In the genomic region with DNA sequence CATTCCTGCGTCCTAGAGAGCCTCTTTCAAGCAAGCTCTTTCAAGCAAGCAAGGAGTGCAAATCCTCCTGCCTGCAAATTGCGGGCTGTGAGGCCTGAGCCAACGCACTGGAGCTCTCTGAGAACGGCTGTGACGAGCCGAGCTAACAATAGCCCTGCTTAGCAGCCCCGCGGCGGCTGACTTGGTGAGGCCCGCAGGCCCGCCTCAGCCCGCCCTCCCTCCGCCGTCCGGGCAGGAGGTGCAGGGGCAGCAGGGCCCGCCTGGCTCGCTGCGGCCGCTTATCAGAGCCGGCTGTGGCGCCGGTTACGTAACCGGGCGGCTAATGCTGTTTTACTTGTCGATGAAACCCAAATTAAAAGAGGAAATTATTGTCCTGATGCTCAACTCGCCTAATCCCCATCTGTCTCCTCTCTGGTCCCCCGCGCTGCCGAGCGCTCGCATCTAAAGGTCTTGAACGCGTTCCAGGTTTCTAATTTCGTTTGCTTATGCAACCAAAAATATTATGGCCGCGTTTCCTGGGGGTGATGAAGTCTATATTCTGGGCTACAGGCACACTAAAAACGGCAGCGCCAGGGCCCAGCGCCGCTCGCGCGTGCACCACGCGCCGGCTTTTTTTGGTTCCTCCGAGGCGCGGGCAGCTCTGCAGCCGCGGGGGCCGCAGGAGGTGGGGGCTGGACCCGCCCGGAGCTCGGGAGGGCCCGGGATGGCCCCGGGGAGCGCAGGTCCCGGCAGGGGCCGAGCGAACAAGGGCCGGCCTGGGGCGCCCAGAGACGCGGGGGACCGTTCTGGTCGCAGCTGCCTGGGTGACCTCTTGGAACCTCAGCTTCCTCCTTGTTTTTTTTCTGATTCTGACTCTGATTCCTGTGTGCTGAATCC, we compare ENCODE assay signal across 8 cellular contexts.
A peak's percentile ranks its signal among the peaks of the same experiment; 100 is the strongest.
DNase-seq lines count a peak whose midpoint lies in the region; ATAC-seq and TF ChIP-seq lines count a peak whose summit lies in the region.

No MANE protein-coding gene starts in this region.

- peak overlapping the region; percentile 18 to 68 (median 39) for H3K4me3 ChIP-seq in spleen

- no peaks in the 10 kb centered on the region for H3K9me3 ChIP-seq in spleen

- ATAC-seq in HG02852 (IDR thresholded peaks at IDR 0.05; ENCODE audit: unreplicated experiment) (peak; percentile 56), left colon (peak; percentile 90), HG02610 (IDR thresholded peaks at IDR 0.05; ENCODE audit: unreplicated experiment) (no peak)

- no peaks in the 10 kb centered on the region for H3K36me3 ChIP-seq in spleen

- intact Hi-C loops in left colon (cut with DNase I, micrococcal nuclease) (no loop called here), spleen (cut with DNase I; ENCODE audit: low total_unique reads) (no loop called here)

- peaks cover 6 to 44% (median 21%) of the 10 kb centered on the region in 6 donors for H3K4me1 ChIP-seq in spleen

- 1 to 4% (median 2%) methylated on average over 47 to 68 of the region's 68 CpGs for WGBS in spleen, 5 donors

- peak overlapping the region; percentile 75 to 92 (median 86) for H3K27ac ChIP-seq in spleen

- TF ChIP-seq CTCF in spleen (IDR thresholded peaks at IDR 0.05 in 8 of 11, conservative IDR thresholded peaks at IDR 0.05 in 3 of 11) = peak in 2 of 11 experiments; percentile 9 to 10

- DNase-seq in DMS53 treated with DMSO at 0.1 percent for 48 hours (lab: John Stamatoyannopoulos, UW; ENCODE audit: unreplicated experiment) = peak; percentile 69
- peak; percentile 83 to 92 for DNase-seq in NCI-H446 (lab: John Stamatoyannopoulos, UW)
- peak; percentile 54 for DNase-seq in activated CD4-positive, CD25-positive, alpha-beta regulatory T cell treated with anti-CD3 and anti-CD28 coated beads, Interleukin-2, amount 50 U/mL, for 72 hours
- DNase-seq in dermis blood vessel endothelial cell = peak; percentile 86
- DNase-seq in left colon = peak; percentile 83 to 85
- DNase-seq in spleen = peak; percentile 92

- TF ChIP-seq POLR2A in spleen (IDR thresholded peaks at IDR 0.05) = peak in 1 of 3 donors; percentile 8

- H3K27me3 ChIP-seq in spleen (replicated peaks in 1 of 7) = peaks cover 0 to 11% (median 0%) of the 10 kb centered on the region in 7 donors
